In the genomic region with DNA sequence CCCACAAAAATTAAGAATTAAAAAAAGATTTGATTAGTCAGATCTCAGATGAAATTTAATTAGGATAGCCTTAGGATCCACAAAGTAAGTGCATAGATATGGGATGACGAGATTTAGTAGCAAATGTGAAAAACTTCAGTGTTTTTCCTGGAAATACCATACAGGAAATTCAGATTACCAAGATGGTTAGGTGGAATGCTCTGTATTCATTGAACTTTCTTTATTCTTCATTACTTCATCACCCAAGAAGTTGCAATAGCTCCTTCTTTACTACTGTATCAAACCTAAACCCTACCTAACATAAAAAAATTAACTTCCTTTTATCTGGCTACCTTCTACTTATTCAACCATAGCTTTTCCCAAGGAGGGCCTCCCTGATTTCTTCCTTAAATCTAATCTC, we compare ENCODE assay signal across 28 cellular contexts.
"Had no signal": no experiment of that assay in that cellular context is flagged by ENCODE, and none has a peak within 500 bp of the region (broad histone marks: within the 10 kb centered on the region; RNA-seq: fewer than 3 reads in every experiment).

No MANE protein-coding gene starts in this region.

- H3K27me3 Mint-ChIP-seq: activated B cell treated with CpG ODN at 0.5 μM for 24 hours; activated CD8-positive, alpha-beta T cell treated with anti-CD3 and anti-CD28 coated beads for 36 hours; activated T-helper 17 cell treated with anti-CD3 and anti-CD28 coated beads, Interleukin-2, amount 50 U/mL, for 72 hours had no signal

- H3K27ac Mint-ChIP-seq: activated B cell treated with CpG ODN at 0.5 μM for 24 hours; activated CD8-positive, alpha-beta T cell treated with anti-CD3 and anti-CD28 coated beads for 36 hours; activated T-helper 17 cell treated with anti-CD3 and anti-CD28 coated beads, Interleukin-2, amount 50 U/mL, for 72 hours; immature natural killer cell; naive thymus-derived CD8-positive, alpha-beta T cell; T-helper 2 cell treated with Interferon-gamma antibody and Interleukin-4, amounts not matched to agents 5 μg/mL and 100 μg/mL, for 36 hours had no signal

- H3K4me3 Mint-ChIP-seq: activated B cell treated with CpG ODN at 0.5 μM for 24 hours; activated CD8-positive, alpha-beta T cell treated with anti-CD3 and anti-CD28 coated beads for 36 hours; activated T-cell treated with anti-CD3 and anti-CD28 coated beads, Interleukin-2, amount 50 U/mL, for 4 hours; activated T-helper 17 cell treated with anti-CD3 and anti-CD28 coated beads, Interleukin-2, amount 50 U/mL, for 72 hours; immature natural killer cell; naive thymus-derived CD8-positive, alpha-beta T cell; neural crest cell; T-helper 2 cell treated with Interferon-gamma antibody and Interleukin-4, amounts not matched to agents 5 μg/mL and 100 μg/mL, for 36 hours had no signal

- H3K27ac ChIP-seq: body of pancreas, colonic mucosa, heart left ventricle, left lung, lower lobe of right lung, parathyroid adenoma, testis, transverse colon had no signal

- ATAC-seq: activated CD8-positive, alpha-beta T cell treated with anti-CD3 and anti-CD28 coated beads for 36 hours; activated T-cell treated with anti-CD3 and anti-CD28 coated beads, Interleukin-2, amount 50 U/mL, for 4 hours; activated T-helper 17 cell treated with anti-CD3 and anti-CD28 coated beads, Interleukin-2, amount 50 U/mL, for 72 hours; body of pancreas; heart left ventricle; left lung; lower lobe of right lung; naive thymus-derived CD8-positive, alpha-beta T cell; right cardiac atrium had no signal

- H3K4me1 Mint-ChIP-seq: activated B cell treated with CpG ODN at 0.5 μM for 24 hours; activated T-helper 17 cell treated with anti-CD3 and anti-CD28 coated beads, Interleukin-2, amount 50 U/mL, for 72 hours; immature natural killer cell; naive thymus-derived CD8-positive, alpha-beta T cell; neural crest cell had no signal

- H3K36me3 ChIP-seq: colonic mucosa, heart left ventricle, left lung, lower lobe of right lung, transverse colon had no signal

- H3K27me3 ChIP-seq: body of pancreas, colonic mucosa, heart left ventricle, left lung, testis, transverse colon had no signal

- DNase-seq: activated B cell treated with CpG ODN at 0.5 μM for 24 hours; activated CD4-positive, alpha-beta T cell treated with anti-CD3 and anti-CD28 coated beads, Interleukin-2, amount 50 U/mL, for 1 hour; activated CD8-positive, alpha-beta T cell treated with anti-CD3 and anti-CD28 coated beads for 36 hours; activated gamma-delta T cell treated with Interleukin-2 at 50 U/mL for 16 hours; activated naive CD4-positive, alpha-beta T cell treated with anti-CD3 and anti-CD28 coated beads, Interleukin-2, amount 50 U/mL, for 16 hours; activated T-cell treated with anti-CD3 and anti-CD28 coated beads, Interleukin-2, amount 50 U/mL, for 4 hours; amygdala; body of pancreas; colonic mucosa; heart left ventricle; hypothalamus; immature natural killer cell; left lung; lower lobe of right lung; mesenchymal stem cell; naive thymus-derived CD8-positive, alpha-beta T cell; occipital lobe; right cardiac atrium; stimulated activated CD4-positive, alpha-beta T cell treated with anti-CD3 and anti-CD28 coated beads, Interleukin-15, amount 100 ng/mL, for 24 hours; stimulated activated CD4-positive, alpha-beta T cell treated with anti-CD3 and anti-CD28 coated beads, Interleukin-2, amount 100 ng/mL, for 24 hours; stimulated activated naive CD4-positive, alpha-beta T cell treated with Interleukin-2 at 50 U/mL for 16 hours; T-helper 1 cell; testis; transverse colon had no signal

- H3K4me3 ChIP-seq: body of pancreas, colonic mucosa, heart left ventricle, left lung, lower lobe of right lung, testis, transverse colon had no signal

- H3K36me3 Mint-ChIP-seq: immature natural killer cell had no signal

- H3K4me1 ChIP-seq: body of pancreas, colonic mucosa, heart left ventricle, left lung, lower lobe of right lung, parathyroid adenoma, testis had no signal

- H3K9me3 ChIP-seq: body of pancreas, colonic mucosa, testis had no signal
